2 cellular contexts compared by ENCODE assay signal in the genomic region with DNA sequence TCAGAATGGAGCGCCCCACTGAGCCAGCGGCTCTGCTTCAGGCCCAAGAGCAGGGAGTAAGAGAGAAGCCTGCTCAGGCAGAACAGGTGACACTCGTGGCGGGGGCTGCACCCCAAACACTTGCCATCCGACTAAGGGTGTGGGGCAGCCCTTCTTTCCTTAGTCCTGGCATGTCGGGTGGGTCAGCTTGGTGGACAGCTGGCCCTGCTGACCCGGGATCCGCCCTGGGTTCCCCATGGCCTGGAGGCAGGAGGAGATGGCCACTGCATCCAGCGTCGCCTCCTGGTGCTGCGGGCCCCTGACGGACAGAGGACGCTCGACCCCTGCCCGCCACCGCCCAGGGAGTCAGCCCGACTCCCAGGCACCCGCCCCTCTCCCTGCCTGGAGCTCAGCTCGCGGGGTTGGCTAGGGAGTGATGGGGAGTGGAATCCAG.
TF ChIP-seq lines count a peak whose summit lies in the region.

No MANE protein-coding gene starts in this region.

TF ChIP-seq in SK-N-SH, 30 proteins besides CTCF, POLR2A, EP300 and RAD21 (continued from another document):
- TF ChIP-seq RXRA (IDR thresholded peaks at IDR 0.05; ENCODE audit: borderline replicate concordance, low read depth) (no peak), YY1 (IDR thresholded peaks at IDR 0.05; ENCODE audit: low read depth) (no peak), SMC3 (IDR thresholded peaks at IDR 0.05; ENCODE audit: low read depth, low read length) (no peak), RCOR1 (IDR thresholded peaks at IDR 0.05; ENCODE audit: low read length) (no peak), MXI1 (IDR thresholded peaks at IDR 0.05; ENCODE audit: low read depth, low read length) (no peak), CHD2 (IDR thresholded peaks at IDR 0.05; ENCODE audit: low read length, partially characterized antibody) (no peak), SIN3A (IDR thresholded peaks at IDR 0.05; ENCODE audit: borderline replicate concordance, low read depth, low read length) (no peak), GABPA (IDR thresholded peaks at IDR 0.05; ENCODE audit: low read depth) (no peak), FOXJ3 (CRISPR knock-in tag; IDR thresholded peaks at IDR 0.05) (no peak), FOSL2 (IDR thresholded peaks at IDR 0.05; ENCODE audit: borderline replicate concordance, low read depth) (no peak), ELF1 (IDR thresholded peaks at IDR 0.05) (no peak)
- TF ChIP-seq, protein P1, sequence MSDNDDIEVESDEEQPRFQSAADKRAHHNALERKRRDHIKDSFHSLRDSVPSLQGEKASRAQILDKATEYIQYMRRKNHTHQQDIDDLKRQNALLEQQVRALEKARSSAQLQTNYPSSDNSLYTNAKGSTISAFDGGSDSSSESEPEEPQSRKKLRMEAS (IDR thresholded peaks at IDR 0.05; ENCODE audit: low read depth) = no peak
- TF ChIP-seq, protein P2, sequence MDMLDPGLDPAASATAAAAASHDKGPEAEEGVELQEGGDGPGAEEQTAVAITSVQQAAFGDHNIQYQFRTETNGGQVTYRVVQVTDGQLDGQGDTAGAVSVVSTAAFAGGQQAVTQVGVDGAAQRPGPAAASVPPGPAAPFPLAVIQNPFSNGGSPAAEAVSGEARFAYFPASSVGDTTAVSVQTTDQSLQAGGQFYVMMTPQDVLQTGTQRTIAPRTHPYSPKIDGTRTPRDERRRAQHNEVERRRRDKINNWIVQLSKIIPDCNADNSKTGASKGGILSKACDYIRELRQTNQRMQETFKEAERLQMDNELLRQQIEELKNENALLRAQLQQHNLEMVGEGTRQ (IDR thresholded peaks at IDR 0.05; ENCODE audit: borderline replicate concordance, low read depth, low read length) = no peak

TF ChIP-seq in SK-N-SH treated with all-trans-retinoic acid at 6 μM for 48 hours, 23 proteins besides CTCF, POLR2A, EP300 and RAD21 (continued from another document):
- TF ChIP-seq, protein P3, sequence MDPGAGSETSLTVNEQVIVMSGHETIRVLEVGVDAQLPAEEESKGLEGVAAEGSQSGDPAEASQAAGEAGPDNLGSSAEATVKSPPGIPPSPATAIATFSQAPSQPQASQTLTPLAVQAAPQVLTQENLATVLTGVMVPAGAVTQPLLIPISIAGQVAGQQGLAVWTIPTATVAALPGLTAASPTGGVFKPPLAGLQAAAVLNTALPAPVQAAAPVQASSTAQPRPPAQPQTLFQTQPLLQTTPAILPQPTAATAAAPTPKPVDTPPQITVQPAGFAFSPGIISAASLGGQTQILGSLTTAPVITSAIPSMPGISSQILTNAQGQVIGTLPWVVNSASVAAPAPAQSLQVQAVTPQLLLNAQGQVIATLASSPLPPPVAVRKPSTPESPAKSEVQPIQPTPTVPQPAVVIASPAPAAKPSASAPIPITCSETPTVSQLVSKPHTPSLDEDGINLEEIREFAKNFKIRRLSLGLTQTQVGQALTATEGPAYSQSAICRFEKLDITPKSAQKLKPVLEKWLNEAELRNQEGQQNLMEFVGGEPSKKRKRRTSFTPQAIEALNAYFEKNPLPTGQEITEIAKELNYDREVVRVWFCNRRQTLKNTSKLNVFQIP (CRISPR knock-in tag; IDR thresholded peaks at IDR 0.05; ENCODE audit: borderline replicate concordance, low read depth) = no peak
- TF ChIP-seq ISL1 (CRISPR knock-in tag; IDR thresholded peaks at IDR 0.05) (no peak), ZNF8 (CRISPR knock-in tag; IDR thresholded peaks at IDR 0.05) (no peak), CSDC2 (CRISPR knock-in tag; IDR thresholded peaks at IDR 0.05) (no peak), ARNTL (CRISPR knock-in tag; IDR thresholded peaks at IDR 0.05; ENCODE audit: borderline replicate concordance, low read depth) (no peak), GLIS3 (CRISPR knock-in tag; IDR thresholded peaks at IDR 0.05) (no peak)
- TF ChIP-seq, protein P4, sequence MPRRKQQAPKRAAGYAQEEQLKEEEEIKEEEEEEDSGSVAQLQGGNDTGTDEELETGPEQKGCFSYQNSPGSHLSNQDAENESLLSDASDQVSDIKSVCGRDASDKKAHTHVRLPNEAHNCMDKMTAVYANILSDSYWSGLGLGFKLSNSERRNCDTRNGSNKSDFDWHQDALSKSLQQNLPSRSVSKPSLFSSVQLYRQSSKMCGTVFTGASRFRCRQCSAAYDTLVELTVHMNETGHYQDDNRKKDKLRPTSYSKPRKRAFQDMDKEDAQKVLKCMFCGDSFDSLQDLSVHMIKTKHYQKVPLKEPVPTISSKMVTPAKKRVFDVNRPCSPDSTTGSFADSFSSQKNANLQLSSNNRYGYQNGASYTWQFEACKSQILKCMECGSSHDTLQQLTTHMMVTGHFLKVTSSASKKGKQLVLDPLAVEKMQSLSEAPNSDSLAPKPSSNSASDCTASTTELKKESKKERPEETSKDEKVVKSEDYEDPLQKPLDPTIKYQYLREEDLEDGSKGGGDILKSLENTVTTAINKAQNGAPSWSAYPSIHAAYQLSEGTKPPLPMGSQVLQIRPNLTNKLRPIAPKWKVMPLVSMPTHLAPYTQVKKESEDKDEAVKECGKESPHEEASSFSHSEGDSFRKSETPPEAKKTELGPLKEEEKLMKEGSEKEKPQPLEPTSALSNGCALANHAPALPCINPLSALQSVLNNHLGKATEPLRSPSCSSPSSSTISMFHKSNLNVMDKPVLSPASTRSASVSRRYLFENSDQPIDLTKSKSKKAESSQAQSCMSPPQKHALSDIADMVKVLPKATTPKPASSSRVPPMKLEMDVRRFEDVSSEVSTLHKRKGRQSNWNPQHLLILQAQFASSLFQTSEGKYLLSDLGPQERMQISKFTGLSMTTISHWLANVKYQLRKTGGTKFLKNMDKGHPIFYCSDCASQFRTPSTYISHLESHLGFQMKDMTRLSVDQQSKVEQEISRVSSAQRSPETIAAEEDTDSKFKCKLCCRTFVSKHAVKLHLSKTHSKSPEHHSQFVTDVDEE (CRISPR knock-in tag; IDR thresholded peaks at IDR 0.05) = no peak
